13 cellular contexts compared by ENCODE assay signal in the genomic region with DNA sequence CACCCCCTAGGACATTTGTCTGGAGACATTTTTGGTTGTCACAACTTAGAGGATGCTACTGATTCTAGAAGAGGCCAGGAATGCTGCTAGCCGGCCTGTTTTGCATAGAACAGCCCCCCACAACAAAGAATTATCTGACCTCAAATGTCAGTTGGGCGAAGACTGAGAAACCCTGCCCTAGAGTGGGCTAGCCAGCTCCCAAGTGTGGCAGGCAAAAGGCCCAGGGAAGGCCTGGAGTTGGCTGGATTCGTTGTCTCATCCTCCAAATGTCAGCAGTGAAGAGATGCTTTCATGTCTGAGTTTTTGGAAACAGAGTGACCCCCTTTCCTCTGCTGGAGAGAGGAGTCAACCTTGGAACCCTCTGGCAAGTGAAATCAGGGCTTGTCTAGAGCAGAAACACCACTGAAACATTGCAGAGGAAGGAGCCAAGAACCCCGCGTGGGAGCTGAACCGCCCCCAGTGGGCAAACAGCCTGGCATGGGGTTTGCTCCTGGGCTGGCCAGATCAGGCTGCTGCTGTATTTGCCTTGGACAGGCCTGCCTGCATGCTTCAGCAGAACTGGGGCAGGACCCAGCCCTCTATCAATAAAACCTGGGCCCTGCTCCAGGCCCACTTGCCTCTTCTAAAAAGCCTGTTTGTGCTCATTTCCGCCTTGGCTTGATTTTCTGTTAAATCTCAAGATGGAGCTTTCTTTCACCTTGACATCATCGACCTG. TPM values are rescaled to one million over a fixed set of nuclear protein-coding genes. Genes with fewer than 3 reads are reported as not detected.
A peak's percentile ranks its signal among the peaks of the same experiment; 100 is the strongest.
DNase-seq lines count a peak whose midpoint lies in the region; ATAC-seq and TF ChIP-seq lines count a peak whose summit lies in the region.
"Had no signal": no experiment of that assay in that cellular context is flagged by ENCODE, and none has a peak within 500 bp of the region (broad histone marks: within the 10 kb centered on the region; RNA-seq: fewer than 3 reads in every experiment).

No MANE protein-coding gene starts in this region.

- H3K4me3 ChIP-seq in dorsolateral prefrontal cortex (no peak overlapping the region), vagina (no peak overlapping the region), hepatocyte (no peak overlapping the region)
- no peak overlapping the region for H3K4me3 ChIP-seq in effector memory CD4-positive, alpha-beta T cell (ENCODE audit: insufficient read depth, low read depth, low read length, poor library complexity, severe bottlenecking)

- no peak overlapping the region for H2AFZ ChIP-seq in hepatocyte

- WGBS in hepatocyte (ENCODE audit: low lambda C conversion rate, missing lambda C conversion rate): 88% methylated on average over 8 of the region's 8 CpGs

- peak overlapping the region in 43 of 59 donors; percentile 0 to 79 (median 46) for H3K27ac ChIP-seq in dorsolateral prefrontal cortex
- peak overlapping the region; percentile 69 for H3K27ac ChIP-seq in vagina
- H3K27ac ChIP-seq in hepatocyte: no peak overlapping the region
- H3K27ac ChIP-seq in effector memory CD4-positive, alpha-beta T cell (ENCODE audit: insufficient read depth, low read length, poor library complexity, severe bottlenecking): no peak overlapping the region
- H3K27ac ChIP-seq: HL-60 had no signal

- intact Hi-C loops in Right ventricle myocardium superior (cut with DNase I) (no loop called here), cardiac septum (cut with DNase I) (no loop called here), dorsolateral prefrontal cortex (cut with DNase I) (loop anchor here in 1 of 2 donors (5.0 kb wide), 1 partner anchor 33 kb away; a partner anchor contains a TSS), vagina (cut with DNase I) (no loop called here)

- H3K4me2 ChIP-seq in hepatocyte: no peak overlapping the region

- H3K9me2 ChIP-seq in hepatocyte (replicated peaks; ENCODE audit: insufficient read depth): no peaks in the 10 kb centered on the region

- H3K27me3 ChIP-seq in dorsolateral prefrontal cortex: no peaks in the 10 kb centered on the region
- no peaks in the 10 kb centered on the region for H3K27me3 ChIP-seq in vagina
- H3K27me3 ChIP-seq in hepatocyte: no peaks in the 10 kb centered on the region
- no peaks in the 10 kb centered on the region for H3K27me3 ChIP-seq in effector memory CD4-positive, alpha-beta T cell (replicated peaks; ENCODE audit: control insufficient read depth, insufficient read depth, low read length, poor library complexity, severe bottlenecking)

- ATAC-seq in Right ventricle myocardium superior (ENCODE audit: poor library complexity): peak; percentile 61
- ATAC-seq: WTC11 had no signal

- TF ChIP-seq CTCF in dorsolateral prefrontal cortex (IDR thresholded peaks at IDR 0.05 in 54 of 56, conservative IDR thresholded peaks at IDR 0.05 in 2 of 56; ENCODE audit: low read depth in 1 of 56, partially characterized antibody in 56 of 56) (no peak), vagina (IDR thresholded peaks at IDR 0.05) (no peak), hepatocyte (IDR thresholded peaks at IDR 0.05; ENCODE audit: poor library complexity) (no peak)

- H3K9me3 ChIP-seq in vagina (no peaks in the 10 kb centered on the region), hepatocyte (ENCODE audit: low read depth) (no peaks in the 10 kb centered on the region)
- H3K9me3 ChIP-seq in effector memory CD4-positive, alpha-beta T cell (ENCODE audit: control insufficient read depth, low read length): no peaks in the 10 kb centered on the region

- TF ChIP-seq POLR2A in vagina (IDR thresholded peaks at IDR 0.05): no peak

- H3K79me2 ChIP-seq in hepatocyte: no peaks in the 10 kb centered on the region

- H3K4me1 ChIP-seq in vagina: peaks cover 22% of the 10 kb centered on the region
- no peaks in the 10 kb centered on the region for H3K4me1 ChIP-seq in hepatocyte (ENCODE audit: insufficient read depth)
- H3K4me1 ChIP-seq in effector memory CD4-positive, alpha-beta T cell (ENCODE audit: control insufficient read depth, insufficient read depth, low read length, poor library complexity, severe bottlenecking): peaks cover 5% of the 10 kb centered on the region

- DNase-seq in Right ventricle myocardium superior (peak; percentile 51), cardiac septum (ENCODE audit: low spot score) (no peak), dorsolateral prefrontal cortex (peak in 8 of 10 donors; percentile 29 to 78 (median 55)), nucleus accumbens (lab: John Stamatoyannopoulos, UW) (peak in 46 of 56 donors; percentile 3 to 78 (median 32)), vagina (ENCODE audit: extremely low spot score in 2 of 2) (no peak), hepatocyte (ENCODE audit: low spot score) (no peak), DMS53 treated with DMSO at 0.1 percent for 48 hours (lab: John Stamatoyannopoulos, UW; ENCODE audit: unreplicated experiment) (no peak)
- no peak for DNase-seq in effector memory CD4-positive, alpha-beta T cell
- DNase-seq: activated naive CD4-positive, alpha-beta T cell treated with anti-CD3 and anti-CD28 coated beads for 36 hours; immature natural killer cell; NCI-H1105 had no signal

- H3K36me3 ChIP-seq in vagina: no peaks in the 10 kb centered on the region
- H3K36me3 ChIP-seq in hepatocyte (replicated peaks; ENCODE audit: insufficient read depth, low read depth): no peaks in the 10 kb centered on the region
- H3K36me3 ChIP-seq in effector memory CD4-positive, alpha-beta T cell (ENCODE audit: control insufficient read depth, insufficient read depth, low read length): no peaks in the 10 kb centered on the region

- H4K20me1 ChIP-seq in hepatocyte (ENCODE audit: insufficient read depth, poor library complexity, severe bottlenecking): no peaks in the 10 kb centered on the region

RNA-seq across cellular contexts. Expression of a gene that starts 32.9 kb away (rescaled TPM):
- 3.9 TPM for total RNA-seq in Right ventricle myocardium superior
- total RNA-seq in cardiac septum: 15.5 TPM
- total RNA-seq in dorsolateral prefrontal cortex: 10 to 100 TPM in 118 of 120 experiments, 1 to 10 TPM in 2; 7.5 to 31.8 (median 17.5) TPM
- total RNA-seq in vagina: 28.5 TPM
- total RNA-seq in hepatocyte: 2.0 TPM in 2 replicates
- polyA plus RNA-seq in hepatocyte: 1.6 and 2.3 TPM in 2 replicates

Comparison
In these comparisons a context has a peak if more than half of its experiments do, and no peak if none do; other contexts are left out.
1. DNase-seq: peak in Right ventricle myocardium superior (single experiment), dorsolateral prefrontal cortex (8 of 10) and nucleus accumbens (46 of 56); none in cardiac septum (single experiment), vagina (0 of 2), hepatocyte (single experiment), effector memory CD4-positive, alpha-beta T cell (0 of 3) and DMS53 treated with DMSO at 0.1 percent for 48 hours (single experiment).
2. H3K27ac ChIP-seq: peak in dorsolateral prefrontal cortex (43 of 59) and vagina (single experiment); none in hepatocyte (single experiment) and effector memory CD4-positive, alpha-beta T cell (single experiment).